Comparison of ENCODE assay signal across 18 cellular contexts in the genomic region with DNA sequence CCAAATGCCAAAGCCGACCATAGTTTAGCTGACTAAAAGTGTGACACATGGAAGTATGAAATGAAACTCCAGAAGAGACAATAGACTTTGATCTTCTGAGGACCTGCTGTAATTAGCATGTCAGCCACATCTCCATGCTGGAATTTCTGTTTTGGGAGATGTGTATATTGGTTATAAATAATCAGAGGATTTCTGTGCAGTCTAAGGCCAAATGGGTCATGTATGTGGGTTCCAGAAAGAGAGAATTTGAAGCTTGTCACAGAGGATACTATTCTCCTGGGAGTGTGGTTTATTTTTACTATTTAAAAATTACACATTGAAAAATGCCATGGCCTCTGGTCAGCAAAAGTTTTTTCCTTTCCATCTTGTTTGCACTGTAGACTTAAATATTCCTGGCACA.
"Had no signal": no experiment of that assay in that cellular context is flagged by ENCODE, and none has a peak within 500 bp of the region (broad histone marks: within the 10 kb centered on the region; RNA-seq: fewer than 3 reads in every experiment).

No MANE protein-coding gene starts in this region.

- DNase-seq: Karpas-422, KG1, MG63, MV-4-11, NCI-H1048, NCI-H1436 treated with DMSO at 0.1 percent for 48 hours, NCI-H1694, NCI-H187 treated with DMSO at 0.1 percent for 48 hours, NCI-H2029 treated with DMSO at 0.1 percent for 48 hours, NCI-H2171, NCI-H226, NCI-H446, NCI-H510A, NCI-H774, SHP77, SK-N-SH, SW 1271, T-helper 1 cell had no signal
